ENCODE assay signal across 1 cellular context in the genomic region with DNA sequence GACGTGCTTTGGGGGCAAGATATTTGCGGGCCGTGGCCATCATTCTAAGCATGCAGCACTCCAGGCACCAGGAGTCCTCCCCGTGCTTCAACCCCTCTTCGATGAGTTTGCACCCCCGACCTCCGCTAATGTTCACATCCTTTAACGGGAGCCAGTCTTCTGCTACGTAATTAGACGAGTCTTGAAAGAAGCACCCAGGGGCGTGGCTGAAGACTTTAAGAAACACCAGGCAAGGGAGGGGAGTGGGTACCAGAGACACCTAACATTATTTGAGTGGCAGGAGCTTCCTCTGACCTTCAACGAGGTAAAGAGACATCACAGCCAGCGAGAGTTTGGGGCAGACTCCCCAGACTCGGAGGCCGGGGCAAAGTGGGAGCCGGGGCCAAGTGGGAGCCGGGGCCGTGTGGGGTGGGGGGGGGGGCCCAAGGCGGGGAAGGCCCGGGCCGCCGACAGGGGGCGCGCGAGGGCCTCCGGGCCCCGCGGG.
TF ChIP-seq lines count a peak whose summit lies in the region.

No MANE protein-coding gene starts in this region.

TF ChIP-seq in GM12878, 131 proteins besides CTCF, POLR2A, EP300 and RAD21 (continued from another document):
- TF ChIP-seq, protein P1, sequence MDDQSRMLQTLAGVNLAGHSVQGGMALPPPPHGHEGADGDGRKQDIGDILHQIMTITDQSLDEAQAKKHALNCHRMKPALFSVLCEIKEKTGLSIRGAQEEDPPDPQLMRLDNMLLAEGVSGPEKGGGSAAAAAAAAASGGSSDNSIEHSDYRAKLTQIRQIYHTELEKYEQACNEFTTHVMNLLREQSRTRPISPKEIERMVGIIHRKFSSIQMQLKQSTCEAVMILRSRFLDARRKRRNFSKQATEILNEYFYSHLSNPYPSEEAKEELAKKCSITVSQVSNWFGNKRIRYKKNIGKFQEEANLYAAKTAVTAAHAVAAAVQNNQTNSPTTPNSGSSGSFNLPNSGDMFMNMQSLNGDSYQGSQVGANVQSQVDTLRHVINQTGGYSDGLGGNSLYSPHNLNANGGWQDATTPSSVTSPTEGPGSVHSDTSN (IDR thresholded peaks at IDR 0.05; ENCODE audit: insufficient replicate concordance, low read depth, low read length): peak; percentile 52
- no peak for TF ChIP-seq TCF12 (IDR thresholded peaks at IDR 0.05; ENCODE audit: low read depth, low read length)
- no peak for TF ChIP-seq CBX3 (IDR thresholded peaks at IDR 0.05; ENCODE audit: borderline replicate concordance, low read depth)
- TF ChIP-seq, protein P2, sequence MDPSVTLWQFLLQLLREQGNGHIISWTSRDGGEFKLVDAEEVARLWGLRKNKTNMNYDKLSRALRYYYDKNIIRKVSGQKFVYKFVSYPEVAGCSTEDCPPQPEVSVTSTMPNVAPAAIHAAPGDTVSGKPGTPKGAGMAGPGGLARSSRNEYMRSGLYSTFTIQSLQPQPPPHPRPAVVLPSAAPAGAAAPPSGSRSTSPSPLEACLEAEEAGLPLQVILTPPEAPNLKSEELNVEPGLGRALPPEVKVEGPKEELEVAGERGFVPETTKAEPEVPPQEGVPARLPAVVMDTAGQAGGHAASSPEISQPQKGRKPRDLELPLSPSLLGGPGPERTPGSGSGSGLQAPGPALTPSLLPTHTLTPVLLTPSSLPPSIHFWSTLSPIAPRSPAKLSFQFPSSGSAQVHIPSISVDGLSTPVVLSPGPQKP (IDR thresholded peaks at IDR 0.05; ENCODE audit: low read depth, low read length): no peak
- TF ChIP-seq, protein P3, sequence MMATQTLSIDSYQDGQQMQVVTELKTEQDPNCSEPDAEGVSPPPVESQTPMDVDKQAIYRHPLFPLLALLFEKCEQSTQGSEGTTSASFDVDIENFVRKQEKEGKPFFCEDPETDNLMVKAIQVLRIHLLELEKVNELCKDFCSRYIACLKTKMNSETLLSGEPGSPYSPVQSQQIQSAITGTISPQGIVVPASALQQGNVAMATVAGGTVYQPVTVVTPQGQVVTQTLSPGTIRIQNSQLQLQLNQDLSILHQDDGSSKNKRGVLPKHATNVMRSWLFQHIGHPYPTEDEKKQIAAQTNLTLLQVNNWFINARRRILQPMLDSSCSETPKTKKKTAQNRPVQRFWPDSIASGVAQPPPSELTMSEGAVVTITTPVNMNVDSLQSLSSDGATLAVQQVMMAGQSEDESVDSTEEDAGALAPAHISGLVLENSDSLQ (IDR thresholded peaks at IDR 0.05): peak; percentile 81
- TF ChIP-seq, protein P4, sequence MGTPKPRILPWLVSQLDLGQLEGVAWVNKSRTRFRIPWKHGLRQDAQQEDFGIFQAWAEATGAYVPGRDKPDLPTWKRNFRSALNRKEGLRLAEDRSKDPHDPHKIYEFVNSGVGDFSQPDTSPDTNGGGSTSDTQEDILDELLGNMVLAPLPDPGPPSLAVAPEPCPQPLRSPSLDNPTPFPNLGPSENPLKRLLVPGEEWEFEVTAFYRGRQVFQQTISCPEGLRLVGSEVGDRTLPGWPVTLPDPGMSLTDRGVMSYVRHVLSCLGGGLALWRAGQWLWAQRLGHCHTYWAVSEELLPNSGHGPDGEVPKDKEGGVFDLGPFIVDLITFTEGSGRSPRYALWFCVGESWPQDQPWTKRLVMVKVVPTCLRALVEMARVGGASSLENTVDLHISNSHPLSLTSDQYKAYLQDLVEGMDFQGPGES (IDR thresholded peaks at IDR 0.05): no peak
- TF ChIP-seq SIN3A (IDR thresholded peaks at IDR 0.05; ENCODE audit: low read depth, low read length): no peak
- TF ChIP-seq STAT1 (conservative IDR thresholded peaks at IDR 0.05): no peak
- TF ChIP-seq JUND (IDR thresholded peaks at IDR 0.05; ENCODE audit: low read depth, low read length): no peak
- TF ChIP-seq POLR2AphosphoS5 (IDR thresholded peaks at IDR 0.05; ENCODE audit: low read length): no peak
- no peak for TF ChIP-seq HCFC1 (IDR thresholded peaks at IDR 0.05; ENCODE audit: low read length)
- TF ChIP-seq CHD2 (IDR thresholded peaks at IDR 0.05; ENCODE audit: borderline replicate concordance, low read depth, low read length): no peak
- 0 out of 2 replicates have a peak, but pooled peaks have one; percentile 6 for TF ChIP-seq RFX5 (IDR thresholded peaks at IDR 0.05; ENCODE audit: low read depth, low read length)
- no peak for TF ChIP-seq BACH1 (IDR thresholded peaks at IDR 0.05; ENCODE audit: borderline replicate concordance)
- TF ChIP-seq SMC3 (IDR thresholded peaks at IDR 0.05; ENCODE audit: borderline replicate concordance, low read length): 0 out of 2 replicates have a peak, but pooled peaks have one; percentile 26
- TF ChIP-seq SMAD1 (IDR thresholded peaks at IDR 0.05; ENCODE audit: low read depth, partially characterized antibody): no peak
- TF ChIP-seq, protein P5, sequence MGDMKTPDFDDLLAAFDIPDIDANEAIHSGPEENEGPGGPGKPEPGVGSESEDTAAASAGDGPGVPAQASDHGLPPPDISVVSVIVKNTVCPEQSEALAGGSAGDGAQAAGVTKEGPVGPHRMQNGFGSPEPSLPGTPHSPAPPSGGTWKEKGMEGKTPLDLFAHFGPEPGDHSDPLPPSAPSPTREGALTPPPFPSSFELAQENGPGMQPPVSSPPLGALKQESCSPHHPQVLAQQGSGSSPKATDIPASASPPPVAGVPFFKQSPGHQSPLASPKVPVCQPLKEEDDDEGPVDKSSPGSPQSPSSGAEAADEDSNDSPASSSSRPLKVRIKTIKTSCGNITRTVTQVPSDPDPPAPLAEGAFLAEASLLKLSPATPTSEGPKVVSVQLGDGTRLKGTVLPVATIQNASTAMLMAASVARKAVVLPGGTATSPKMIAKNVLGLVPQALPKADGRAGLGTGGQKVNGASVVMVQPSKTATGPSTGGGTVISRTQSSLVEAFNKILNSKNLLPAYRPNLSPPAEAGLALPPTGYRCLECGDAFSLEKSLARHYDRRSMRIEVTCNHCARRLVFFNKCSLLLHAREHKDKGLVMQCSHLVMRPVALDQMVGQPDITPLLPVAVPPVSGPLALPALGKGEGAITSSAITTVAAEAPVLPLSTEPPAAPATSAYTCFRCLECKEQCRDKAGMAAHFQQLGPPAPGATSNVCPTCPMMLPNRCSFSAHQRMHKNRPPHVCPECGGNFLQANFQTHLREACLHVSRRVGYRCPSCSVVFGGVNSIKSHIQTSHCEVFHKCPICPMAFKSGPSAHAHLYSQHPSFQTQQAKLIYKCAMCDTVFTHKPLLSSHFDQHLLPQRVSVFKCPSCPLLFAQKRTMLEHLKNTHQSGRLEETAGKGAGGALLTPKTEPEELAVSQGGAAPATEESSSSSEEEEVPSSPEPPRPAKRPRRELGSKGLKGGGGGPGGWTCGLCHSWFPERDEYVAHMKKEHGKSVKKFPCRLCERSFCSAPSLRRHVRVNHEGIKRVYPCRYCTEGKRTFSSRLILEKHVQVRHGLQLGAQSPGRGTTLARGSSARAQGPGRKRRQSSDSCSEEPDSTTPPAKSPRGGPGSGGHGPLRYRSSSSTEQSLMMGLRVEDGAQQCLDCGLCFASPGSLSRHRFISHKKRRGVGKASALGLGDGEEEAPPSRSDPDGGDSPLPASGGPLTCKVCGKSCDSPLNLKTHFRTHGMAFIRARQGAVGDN (IDR thresholded peaks at IDR 0.05): no peak
- TF ChIP-seq WRNIP1 (IDR thresholded peaks at IDR 0.05; ENCODE audit: borderline replicate concordance, low read depth, low read length): no peak
- TF ChIP-seq, protein P6, sequence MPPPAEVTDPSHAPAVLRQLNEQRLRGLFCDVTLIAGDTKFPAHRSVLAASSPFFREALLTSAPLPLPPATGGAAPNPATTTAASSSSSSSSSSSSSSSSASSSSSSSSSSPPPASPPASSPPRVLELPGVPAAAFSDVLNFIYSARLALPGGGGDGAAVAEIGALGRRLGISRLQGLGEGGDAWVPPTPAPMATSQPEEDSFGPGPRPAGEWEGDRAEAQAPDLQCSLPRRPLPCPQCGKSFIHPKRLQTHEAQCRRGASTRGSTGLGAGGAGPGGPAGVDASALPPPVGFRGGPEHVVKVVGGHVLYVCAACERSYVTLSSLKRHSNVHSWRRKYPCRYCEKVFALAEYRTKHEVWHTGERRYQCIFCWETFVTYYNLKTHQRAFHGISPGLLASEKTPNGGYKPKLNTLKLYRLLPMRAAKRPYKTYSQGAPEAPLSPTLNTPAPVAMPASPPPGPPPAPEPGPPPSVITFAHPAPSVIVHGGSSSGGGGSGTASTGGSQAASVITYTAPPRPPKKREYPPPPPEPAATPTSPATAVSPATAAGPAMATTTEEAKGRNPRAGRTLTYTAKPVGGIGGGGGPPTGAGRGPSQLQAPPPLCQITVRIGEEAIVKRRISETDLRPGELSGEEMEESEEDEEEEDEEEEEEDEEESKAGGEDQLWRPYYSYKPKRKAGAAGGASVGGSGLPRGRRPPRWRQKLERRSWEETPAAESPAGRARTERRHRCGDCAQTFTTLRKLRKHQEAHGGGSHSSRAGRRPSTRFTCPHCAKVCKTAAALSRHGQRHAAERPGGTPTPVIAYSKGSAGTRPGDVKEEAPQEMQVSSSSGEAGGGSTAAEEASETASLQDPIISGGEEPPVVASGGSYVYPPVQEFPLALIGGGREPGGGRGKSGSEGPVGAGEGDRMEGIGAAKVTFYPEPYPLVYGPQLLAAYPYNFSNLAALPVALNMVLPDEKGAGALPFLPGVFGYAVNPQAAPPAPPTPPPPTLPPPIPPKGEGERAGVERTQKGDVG (CRISPR knock-in tag; IDR thresholded peaks at IDR 0.05): no peak
- TF ChIP-seq, protein P7, sequence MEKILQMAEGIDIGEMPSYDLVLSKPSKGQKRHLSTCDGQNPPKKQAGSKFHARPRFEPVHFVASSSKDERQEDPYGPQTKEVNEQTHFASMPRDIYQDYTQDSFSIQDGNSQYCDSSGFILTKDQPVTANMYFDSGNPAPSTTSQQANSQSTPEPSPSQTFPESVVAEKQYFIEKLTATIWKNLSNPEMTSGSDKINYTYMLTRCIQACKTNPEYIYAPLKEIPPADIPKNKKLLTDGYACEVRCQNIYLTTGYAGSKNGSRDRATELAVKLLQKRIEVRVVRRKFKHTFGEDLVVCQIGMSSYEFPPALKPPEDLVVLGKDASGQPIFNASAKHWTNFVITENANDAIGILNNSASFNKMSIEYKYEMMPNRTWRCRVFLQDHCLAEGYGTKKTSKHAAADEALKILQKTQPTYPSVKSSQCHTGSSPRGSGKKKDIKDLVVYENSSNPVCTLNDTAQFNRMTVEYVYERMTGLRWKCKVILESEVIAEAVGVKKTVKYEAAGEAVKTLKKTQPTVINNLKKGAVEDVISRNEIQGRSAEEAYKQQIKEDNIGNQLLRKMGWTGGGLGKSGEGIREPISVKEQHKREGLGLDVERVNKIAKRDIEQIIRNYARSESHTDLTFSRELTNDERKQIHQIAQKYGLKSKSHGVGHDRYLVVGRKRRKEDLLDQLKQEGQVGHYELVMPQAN (conservative IDR thresholded peaks at IDR 0.05): no peak
